Comparison of ENCODE assay signal across 14 cellular contexts in the genomic region with DNA sequence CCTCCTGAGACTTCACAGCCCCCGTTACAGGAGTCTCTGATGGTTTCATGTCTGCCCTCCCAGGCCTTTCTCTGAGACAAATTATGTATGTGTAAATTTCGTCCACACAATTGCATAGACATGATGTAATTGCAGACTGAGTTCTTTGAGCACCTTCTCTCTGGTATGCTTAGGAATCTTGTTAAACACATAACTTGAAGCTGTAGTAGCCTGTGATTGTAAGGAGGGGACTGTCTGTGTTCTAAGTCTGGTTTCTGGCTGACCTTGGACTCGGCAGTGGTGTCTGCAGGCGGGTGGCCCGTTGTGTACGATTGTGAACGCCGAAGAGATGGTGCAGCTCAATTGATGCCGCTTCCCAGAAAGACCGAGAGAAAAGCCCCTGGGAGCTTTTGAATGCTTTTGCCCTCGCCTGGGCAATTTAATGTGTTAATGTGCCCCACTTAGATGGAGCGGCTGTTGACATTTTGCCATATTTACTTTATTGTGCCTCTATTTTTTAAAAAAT. TPM values are rescaled to one million over a fixed set of nuclear protein-coding genes. Genes with fewer than 3 reads are reported as not detected.
DNase-seq lines count a peak whose midpoint lies in the region; ATAC-seq and TF ChIP-seq lines count a peak whose summit lies in the region.
"Had no signal": no experiment of that assay in that cellular context is flagged by ENCODE, and none has a peak within 500 bp of the region (broad histone marks: within the 10 kb centered on the region; RNA-seq: fewer than 3 reads in every experiment).

No MANE protein-coding gene starts in this region.

- H3K4me1 ChIP-seq in neutrophil (ENCODE audit: control insufficient read depth in 1 of 2, insufficient read depth in 1 of 2, low read depth in 1 of 2, low read length in 1 of 2), result peaks cover 52 to 60% of the 10 kb centered on the region in 2 experiments

- peak overlapping the region; percentile 68 for H3K27ac Mint-ChIP-seq in activated CD4-positive, alpha-beta T cell treated with anti-CD3 and anti-CD28 coated beads for 36 hours
- peak overlapping the region; percentile 66 to 99 (median 97) for H3K27ac Mint-ChIP-seq in brain

- CTCF ChIA-PET in activated CD4-positive, alpha-beta T cell treated with anti-CD3 and anti-CD28 coated beads for 36 hours (lab: Charles Lee), result interaction anchor here (1.3 to 2.2 kb wide), 4 partner anchors 10 to 86 kb away, joined by 3 to 9 read pairs (median 5); no protein-coding TSS in a partner anchor

- peak overlapping the region; percentile 68 for H3K27ac ChIP-seq in neutrophil

- intact Hi-C loops in activated CD4-positive, alpha-beta T cell treated with anti-CD3 and anti-CD28 coated beads for 36 hours (cut with DNase I, micrococcal nuclease), result loop anchor here in 1 of 2 experiments (10.0 kb wide), 1 partner anchor 270 kb away; a partner anchor contains a TSS

- no peaks in the 10 kb centered on the region for H3K27me3 Mint-ChIP-seq in activated CD4-positive, alpha-beta T cell treated with anti-CD3 and anti-CD28 coated beads for 36 hours
- H3K27me3 Mint-ChIP-seq in brain, result peaks cover 5% of the 10 kb centered on the region

- H3K27me3 ChIP-seq in GM06990 (replicated peaks; ENCODE audit: control insufficient read depth, insufficient read depth, low read length), result no peaks in the 10 kb centered on the region
- no peaks in the 10 kb centered on the region for H3K27me3 ChIP-seq in neutrophil

- POLR2A ChIA-PET in activated CD4-positive, alpha-beta T cell treated with anti-CD3 and anti-CD28 coated beads for 36 hours (lab: Charles Lee), result no interaction called here

- no peaks in the 10 kb centered on the region; the same call in 1 of the 2 replicates for H3K36me3 ChIP-seq in GM06990 (ENCODE audit: control insufficient read depth, insufficient read depth, low read length)
- no peaks in the 10 kb centered on the region for H3K36me3 ChIP-seq in neutrophil

- H3K4me3 ChIP-seq in GM06990 (replicated peaks; ENCODE audit: low read depth, low read length) (0 out of 2 replicates have a peak overlapping the region, but pooled peaks have one; percentile 3), neutrophil (ENCODE audit: low read depth in 1 of 2, low read length in 1 of 2) (no peak overlapping the region)

- no peak for DNase-seq in activated CD4-positive, alpha-beta T cell treated with anti-CD3 and anti-CD28 coated beads for 36 hours
- DNase-seq in activated CD4-positive, alpha-beta T cell treated with anti-CD3 and anti-CD28 coated beads for 4 hours, result no peak
- DNase-seq in GM06990 (ENCODE audit: extremely low read depth, insufficient read length), result no peak
- no peak for DNase-seq in activated gamma-delta T cell treated with Interleukin-2 at 50 U/mL for 16 hours
- DNase-seq in NCI-H1436 (lab: John Stamatoyannopoulos, UW), result no peak
- DNase-seq: activated CD4-positive, alpha-beta T cell treated with anti-CD3 and anti-CD28 coated beads, Interleukin-2, amount 50 U/mL, for 4 hours; effector CD4-positive, alpha-beta T cell; left cardiac atrium; NCI-H1417 treated with DMSO at 0.1 percent for 48 hours; NK-92 treated with Interleukin-12 subunit alpha and Interleukin-12 subunit beta, amount 100 ng/mL, for 24 hours had no signal

- no peaks in the 10 kb centered on the region for H3K9me3 ChIP-seq in neutrophil

- no peaks in the 10 kb centered on the region for H3K9me3 Mint-ChIP-seq in activated CD4-positive, alpha-beta T cell treated with anti-CD3 and anti-CD28 coated beads for 36 hours (ENCODE audit: low read depth)
- no peaks in the 10 kb centered on the region for H3K9me3 Mint-ChIP-seq in brain

- peaks cover 52% of the 10 kb centered on the region for H3K4me1 Mint-ChIP-seq in activated CD4-positive, alpha-beta T cell treated with anti-CD3 and anti-CD28 coated beads for 36 hours
- H3K4me1 Mint-ChIP-seq in brain, result peaks cover 60% of the 10 kb centered on the region

- TF ChIP-seq CTCF in GM06990 (IDR thresholded peaks at IDR 0.05; ENCODE audit: insufficient read depth, low read length, poor library complexity, severe bottlenecking) (no peak), brain (conservative IDR thresholded peaks at IDR 0.05) (no peak), neutrophil (IDR thresholded peaks at IDR 0.05) (no peak)

- H3K4me3 Mint-ChIP-seq in activated CD4-positive, alpha-beta T cell treated with anti-CD3 and anti-CD28 coated beads for 36 hours, result peak overlapping the region; percentile 96
- H3K4me3 Mint-ChIP-seq in brain, result peak overlapping the region; percentile 90 to 98 (median 96)

- ATAC-seq in activated CD4-positive, alpha-beta T cell treated with anti-CD3 and anti-CD28 coated beads for 36 hours, result no peak
- ATAC-seq in GM18867 (IDR thresholded peaks at IDR 0.05; ENCODE audit: unreplicated experiment), result no peak
- ATAC-seq: HCT116, left cardiac atrium had no signal

- H3K36me3 Mint-ChIP-seq in activated CD4-positive, alpha-beta T cell treated with anti-CD3 and anti-CD28 coated beads for 36 hours (ENCODE audit: low read depth), result peaks cover 7% of the 10 kb centered on the region
- peaks cover 5% of the 10 kb centered on the region for H3K36me3 Mint-ChIP-seq in brain

RNA-seq across cellular contexts. Expression of a gene that starts 58.5 kb away (rescaled TPM):
- total RNA-seq in activated CD4-positive, alpha-beta T cell treated with anti-CD3 and anti-CD28 coated beads for 36 hours, result 10 to 100 TPM in 1 of 2 experiments, 1 to 10 TPM in 1; 9.0 to 10.6 TPM
- polyA plus RNA-seq in brain (ENCODE audit: insufficient read depth, low read depth, low replicate concordance), result 14.1 TPM
